In genomic region chr20:20010639-20011500, GRCh38 we compare ENCODE assay signal across 11 cellular contexts. TPM values are rescaled to one million over a fixed set of nuclear protein-coding genes. Genes with fewer than 3 reads are reported as not detected.
A peak's percentile ranks its signal among the peaks of the same experiment; 100 is the strongest.
DNase-seq lines count a peak whose midpoint lies in the region; ATAC-seq, FAIRE-seq and TF ChIP-seq lines count a peak whose summit lies in the region.
"Had no signal": no experiment of that assay in that cellular context is flagged by ENCODE, and none has a peak within 500 bp of the region (broad histone marks: within the 10 kb centered on the region; RNA-seq: fewer than 3 reads in every experiment).

No MANE protein-coding gene starts in this region.

- no peaks in the 10 kb centered on the region for H4K20me1 ChIP-seq in neural progenitor cell (ENCODE audit: low read depth)

- no peak overlapping the region for H3K4me3 Mint-ChIP-seq in naive thymus-derived CD4-positive, alpha-beta T cell
- H3K4me3 Mint-ChIP-seq in neural progenitor cell: no peak overlapping the region
- H3K4me3 Mint-ChIP-seq: activated B cell treated with CpG ODN at 0.5 μM for 24 hours; stimulated activated naive CD8-positive, alpha-beta T cell treated with anti-CD3 and anti-CD28 coated beads, Interleukin-15, Interleukin-2, amounts not matched to agents 100 ng/mL and 50 ng/mL, for 24 hours had no signal

- no peak for TF ChIP-seq EP300 in upper lobe of left lung (IDR thresholded peaks at IDR 0.05)

- H3K9me3 ChIP-seq in kidney (ENCODE audit: control insufficient read depth in 1 of 2, low read length in 2 of 2): no peaks in the 10 kb centered on the region
- H3K9me3 ChIP-seq in upper lobe of left lung: no peaks in the 10 kb centered on the region
- H3K9me3 ChIP-seq in naive thymus-derived CD4-positive, alpha-beta T cell (ENCODE audit: control insufficient read depth in 2 of 3, low read length in 3 of 3): no peaks in the 10 kb centered on the region
- H3K9me3 ChIP-seq in neural progenitor cell (ENCODE audit: low read depth): no peaks in the 10 kb centered on the region

- intact Hi-C loops in kidney (cut with DNase I): no loop called here
- intact Hi-C loops in naive thymus-derived CD4-positive, alpha-beta T cell (cut with micrococcal nuclease): no loop called here

- TF ChIP-seq CTCF in kidney (IDR thresholded peaks at IDR 0.05; ENCODE audit: borderline replicate concordance, extremely low read depth, insufficient read depth) (no peak), upper lobe of left lung (IDR thresholded peaks at IDR 0.05) (no peak), neural progenitor cell (IDR thresholded peaks at IDR 0.05) (no peak)

- H3K4me3 ChIP-seq in kidney (ENCODE audit: low read length in 2 of 2): no peak overlapping the region
- H3K4me3 ChIP-seq in upper lobe of left lung: no peak overlapping the region
- H3K4me3 ChIP-seq in naive thymus-derived CD4-positive, alpha-beta T cell (ENCODE audit: low read length): no peak overlapping the region
- no peak overlapping the region for H3K4me3 ChIP-seq in neural progenitor cell

- no peak overlapping the region for H3K4me2 ChIP-seq in neural progenitor cell

- H2AFZ ChIP-seq in neural progenitor cell (replicated peaks): no peak overlapping the region

- H3K36me3 Mint-ChIP-seq in naive thymus-derived CD4-positive, alpha-beta T cell: no peaks in the 10 kb centered on the region
- no peaks in the 10 kb centered on the region for H3K36me3 Mint-ChIP-seq in neural progenitor cell

- no peak overlapping the region for H3K27ac Mint-ChIP-seq in naive thymus-derived CD4-positive, alpha-beta T cell
- no peak overlapping the region for H3K27ac Mint-ChIP-seq in neural progenitor cell
- H3K27ac Mint-ChIP-seq: activated B cell treated with CpG ODN at 0.5 μM for 24 hours; stimulated activated naive CD8-positive, alpha-beta T cell treated with anti-CD3 and anti-CD28 coated beads, Interleukin-15, Interleukin-2, amounts not matched to agents 100 ng/mL and 50 ng/mL, for 24 hours had no signal

- H3K9ac ChIP-seq in kidney (ENCODE audit: low read length in 2 of 2) (no peak overlapping the region), neural progenitor cell (no peak overlapping the region)

- ATAC-seq in upper lobe of left lung (ENCODE audit: low FRiP score in 2 of 2): peak in 1 of 2 donors; percentile 42
- no peak for ATAC-seq in naive thymus-derived CD4-positive, alpha-beta T cell

- H3K36me3 ChIP-seq in kidney (ENCODE audit: control insufficient read depth in 1 of 2, insufficient read depth in 2 of 2, low read length in 2 of 2) (no peaks in the 10 kb centered on the region), upper lobe of left lung (no peaks in the 10 kb centered on the region), neural progenitor cell (no peaks in the 10 kb centered on the region)
- no peaks in the 10 kb centered on the region for H3K36me3 ChIP-seq in naive thymus-derived CD4-positive, alpha-beta T cell (ENCODE audit: control insufficient read depth in 2 of 3, insufficient read depth in 3 of 3, low read length in 3 of 3)

- DNase-seq in DMS 273 (lab: John Stamatoyannopoulos, UW; ENCODE audit: unreplicated experiment): peak; percentile 42
- no peak for DNase-seq in DMS 273 treated with DMSO at 0.1 percent for 48 hours (lab: John Stamatoyannopoulos, UW)
- no peak for DNase-seq in kidney
- no peak for DNase-seq in upper lobe of left lung
- no peak for DNase-seq in naive thymus-derived CD4-positive, alpha-beta T cell
- no peak for DNase-seq in neural progenitor cell (ENCODE audit: low spot score)
- no peak for DNase-seq in stimulated activated naive CD4-positive, alpha-beta T cell (lab: John Stamatoyannopoulos, UW)
- DNase-seq: activated B cell treated with CpG ODN at 0.5 μM for 24 hours had no signal

- 40 to 46% methylated on average over 4 of the region's 4 CpGs for WGBS in upper lobe of left lung, 2 donors

- peaks cover 0 to 10% of the 10 kb centered on the region in 2 donors for H3K4me1 ChIP-seq in kidney (ENCODE audit: control insufficient read depth in 1 of 2, insufficient read depth in 1 of 2, low read depth in 1 of 2, low read length in 2 of 2)
- H3K4me1 ChIP-seq in upper lobe of left lung: peaks cover 18 to 29% (median 25%) of the 10 kb centered on the region in 4 donors
- H3K4me1 ChIP-seq in naive thymus-derived CD4-positive, alpha-beta T cell (ENCODE audit: control insufficient read depth in 2 of 2, insufficient read depth in 2 of 2, low read length in 2 of 2): no peaks in the 10 kb centered on the region
- no peaks in the 10 kb centered on the region for H3K4me1 ChIP-seq in neural progenitor cell

- H3K27me3 Mint-ChIP-seq in naive thymus-derived CD4-positive, alpha-beta T cell: peaks cover 10 to 25% (median 15%) of the 10 kb centered on the region in 5 donors
- H3K27me3 Mint-ChIP-seq in neural progenitor cell (ENCODE audit: insufficient read depth, low read depth): peaks cover 2% of the 10 kb centered on the region

- no peak for TF ChIP-seq POLR2A in upper lobe of left lung (IDR thresholded peaks at IDR 0.05)

- H3K79me2 ChIP-seq in neural progenitor cell (ENCODE audit: low read depth): no peaks in the 10 kb centered on the region

- H3K27me3 ChIP-seq in upper lobe of left lung: no peaks in the 10 kb centered on the region
- peaks cover 0 to 5% of the 10 kb centered on the region in 2 donors for H3K27me3 ChIP-seq in naive thymus-derived CD4-positive, alpha-beta T cell (ENCODE audit: control insufficient read depth in 2 of 2, insufficient read depth in 2 of 2, low read length in 2 of 2)
- no peaks in the 10 kb centered on the region for H3K27me3 ChIP-seq in neural progenitor cell

- H3K27ac ChIP-seq in angular gyrus (ENCODE audit: low read depth, low read length) (peak overlapping the region; percentile 90), kidney (ENCODE audit: low read depth in 2 of 2, low read length in 2 of 2) (peak overlapping the region in 1 of 2 donors; percentile 56), upper lobe of left lung (peak overlapping the region; percentile 23 to 69 (median 60)), neural progenitor cell (no peak overlapping the region)
- no peak overlapping the region for H3K27ac ChIP-seq in naive thymus-derived CD4-positive, alpha-beta T cell (ENCODE audit: low read depth, low read length)

- POLR2A ChIA-PET in naive thymus-derived CD4-positive, alpha-beta T cell (lab: Charles Lee): no interaction called here

- H3F3A ChIP-seq in neural progenitor cell (ENCODE audit: low read depth): no peaks in the 10 kb centered on the region

- H3K9me3 Mint-ChIP-seq in naive thymus-derived CD4-positive, alpha-beta T cell: peaks cover 0 to 1% (median 0%) of the 10 kb centered on the region in 11 donors
- H3K9me3 Mint-ChIP-seq in neural progenitor cell: no peaks in the 10 kb centered on the region
- H3K9me3 Mint-ChIP-seq: activated B cell treated with CpG ODN at 0.5 μM for 24 hours; stimulated activated naive CD8-positive, alpha-beta T cell treated with anti-CD3 and anti-CD28 coated beads, Interleukin-15, Interleukin-2, amounts not matched to agents 100 ng/mL and 50 ng/mL, for 24 hours had no signal

- FAIRE-seq in kidney (lab: Jason Lieb, UNC): peak; percentile 74
- FAIRE-seq: A204.1 had no signal

- CTCF ChIA-PET in naive thymus-derived CD4-positive, alpha-beta T cell (lab: Charles Lee): no interaction called here

- peaks cover 0 to 18% (median 12%) of the 10 kb centered on the region in 7 donors for H3K4me1 Mint-ChIP-seq in naive thymus-derived CD4-positive, alpha-beta T cell
- peaks cover 7% of the 10 kb centered on the region for H3K4me1 Mint-ChIP-seq in neural progenitor cell

RNA-seq across cellular contexts. Expression of gene NAA20, which starts 6.3 kb away (rescaled TPM):
- total RNA-seq in kidney (72.8 TPM), upper lobe of left lung (10 to 100 TPM; 17.8 to 56.5 (median 49.4) TPM), neural progenitor cell (ENCODE audit: low replicate concordance) (23.2 and 39.9 TPM in 2 replicates)
- 104 TPM for polyA plus RNA-seq in kidney (ENCODE audit: insufficient read depth, low read depth, low replicate concordance)
- 10 to 100 TPM; 21.5 to 52.6 (median 28.3) TPM for total RNA-seq in naive thymus-derived CD4-positive, alpha-beta T cell
- 10 to 100 TPM; 50.0 to 90.2 TPM for polyA plus RNA-seq in naive thymus-derived CD4-positive, alpha-beta T cell

RNA-seq across cellular contexts. Expression of gene CRNKL1, which starts 41.4 kb away (rescaled TPM):
- total RNA-seq in kidney (20.8 TPM), upper lobe of left lung (10 to 100 TPM; 13.5 to 44.0 (median 18.4) TPM), neural progenitor cell (ENCODE audit: low replicate concordance) (27.9 and 45.0 TPM in 2 replicates)
- 18.3 TPM for polyA plus RNA-seq in kidney (ENCODE audit: insufficient read depth, low read depth, low replicate concordance)
- 10 to 100 TPM; 17.4 to 32.1 (median 21.6) TPM for total RNA-seq in naive thymus-derived CD4-positive, alpha-beta T cell
- polyA plus RNA-seq in naive thymus-derived CD4-positive, alpha-beta T cell: 10 to 100 TPM in 1 of 2 donors, 1 to 10 TPM in 1; 9.1 to 15.6 TPM

RNA-seq across cellular contexts. Expression of gene CFAP61, which starts 41.5 kb away (rescaled TPM):
- total RNA-seq in kidney (2.6 TPM), upper lobe of left lung (10 to 100 TPM in 2 of 6 donors, 1 to 10 TPM in 3, under 1 TPM in 1; 0.37 to 14.3 (median 6.1) TPM), neural progenitor cell (ENCODE audit: low replicate concordance) (0.53 TPM in 1 of 2 replicates, not detected in the other)
- polyA plus RNA-seq in kidney (ENCODE audit: insufficient read depth, low read depth, low replicate concordance): 0.58 TPM
- total RNA-seq in naive thymus-derived CD4-positive, alpha-beta T cell: not detected
- not detected for polyA plus RNA-seq in naive thymus-derived CD4-positive, alpha-beta T cell
- total RNA-seq: activated B cell treated with CpG ODN at 0.5 μM for 24 hours had no signal

Comparison
In these comparisons a context has a peak if more than half of its experiments do, and no peak if none do; other contexts are left out.
1. H3K27ac ChIP-seq: peak in angular gyrus (single experiment) and upper lobe of left lung (4 of 4); none in naive thymus-derived CD4-positive, alpha-beta T cell (single experiment) and neural progenitor cell (single experiment).